Comparison of ENCODE assay signal across 8 cellular contexts in genomic region chr1:35192853-35193664, GRCh38. TPM values are rescaled to one million over a fixed set of nuclear protein-coding genes. Genes with fewer than 3 reads are reported as not detected.
DNase-seq lines count a peak whose midpoint lies in the region; ATAC-seq, FAIRE-seq and TF ChIP-seq lines count a peak whose summit lies in the region.

Gene SFPQ, minus strand, starts transcription at chr1:35193145. Its CDS starts 96 bp downstream, at chr1:35193049.

- H3K4me2 ChIP-seq in Loucy (ENCODE audit: low read depth, low read length, poor library complexity, severe bottlenecking): peak within 1 kb of the TSS; percentile 90

- peak; percentile 99 for DNase-seq in ELF-1 (ENCODE audit: low read depth, low spot score)
- peak; percentile 97 for DNase-seq in H54 (ENCODE audit: insufficient read length, low spot score)
- peak; percentile 93 for DNase-seq in activated T-helper 9 cell treated with anti-CD3 and anti-CD28 coated beads, Interleukin-2, amount 50 U/mL, for 16 hours (ENCODE audit: low read depth)
- peak; percentile 100 for DNase-seq in fibroblast of peridontal ligament (ENCODE audit: extremely low read depth)
- DNase-seq in natural killer cell: peak; percentile 99
- peak; percentile 96 for DNase-seq in stimulated activated naive CD4-positive, alpha-beta T cell treated with Interleukin-2 at 50 U/mL for 16 hours (lab: John Stamatoyannopoulos, UW)

- no peaks in the 10 kb centered on the region for H3K9me3 ChIP-seq in Loucy (ENCODE audit: insufficient read depth, low read depth, low read length)

- H3K4me3 ChIP-seq in Loucy (ENCODE audit: low read length, poor library complexity, severe bottlenecking): peak within 1 kb of the TSS; percentile 98

- H2AFZ ChIP-seq in Loucy (ENCODE audit: low read length): peak within 1 kb of the TSS; percentile 75

- peaks cover 20% of the 10 kb centered on the region for H3K27me3 ChIP-seq in Loucy (ENCODE audit: insufficient read depth, low read length, poor library complexity, severe bottlenecking)

- TF ChIP-seq CTCF in Loucy (conservative IDR thresholded peaks at IDR 0.05; ENCODE audit: low read length) (no peak), natural killer cell (IDR thresholded peaks at IDR 0.05) (no peak)

- H3F3A ChIP-seq in Loucy (ENCODE audit: low read depth): no peaks in the 10 kb centered on the region

- TF ChIP-seq POLR2A in H54 (IDR thresholded peaks at IDR 0.05; ENCODE audit: low read depth, low read length): peak; percentile 99
- TF ChIP-seq POLR2A in Raji (IDR thresholded peaks at IDR 0.05; ENCODE audit: insufficient read depth, low read depth, low read length): peak; percentile 100

- H3K9me2 ChIP-seq in Loucy (replicated peaks; ENCODE audit: low read depth, low read length): no peaks in the 10 kb centered on the region

- H3K9ac ChIP-seq in Loucy (ENCODE audit: low read depth, low read length, poor library complexity, severe bottlenecking): peak within 1 kb of the TSS; percentile 100

- H4K20me1 ChIP-seq in Loucy (ENCODE audit: insufficient read depth, low read length, poor library complexity, severe bottlenecking): peaks cover 41% of the 10 kb centered on the region

- peak; percentile 86 to 95 (median 89) for ATAC-seq in natural killer cell

- H3K27ac Mint-ChIP-seq in natural killer cell: peak within 1 kb of the TSS; percentile 95 to 97

- peaks cover 37% of the 10 kb centered on the region for H3K36me3 ChIP-seq in Loucy (ENCODE audit: insufficient read depth, low read length)

- FAIRE-seq in H54 (lab: Jason Lieb, UNC): peak; percentile 96

- peaks cover 10% of the 10 kb centered on the region for H3K4me1 ChIP-seq in Loucy (ENCODE audit: insufficient read depth, low read length, poor library complexity, severe bottlenecking)

- H3K4me1 Mint-ChIP-seq in natural killer cell: peaks cover 36 to 45% of the 10 kb centered on the region in 2 donors

- peaks cover 55% of the 10 kb centered on the region for H3K79me2 ChIP-seq in Loucy (ENCODE audit: insufficient read depth, low read length)

- intact Hi-C loops in natural killer cell (cut with micrococcal nuclease): loop anchor here (1.0 to 10.0 kb wide), 4 partner anchors 76 to 328 kb away; partner anchors contain the start of genes ZMYM1, ZMYM4 and ZMYM6

- no peaks in the 10 kb centered on the region for H3K27me3 Mint-ChIP-seq in natural killer cell (ENCODE audit: low read depth in 2 of 2)

- peaks cover 29% of the 10 kb centered on the region for H3K36me3 Mint-ChIP-seq in natural killer cell

- peak within 1 kb of the TSS; percentile 97 for H3K4me3 Mint-ChIP-seq in natural killer cell

- H3K9me3 Mint-ChIP-seq in natural killer cell: no peaks in the 10 kb centered on the region

RNA-seq across cellular contexts. Expression of gene SFPQ, which starts in this region (rescaled TPM):
- 100 to 1,000 TPM; 492 to 594 (median 558) TPM for total RNA-seq in natural killer cell

Comparison
In these comparisons a context has a peak if more than half of its experiments do, and no peak if none do; other contexts are left out.
1. Peak in every context shown above with its lines: DNase-seq, ATAC-seq and H3K4me3 ChIP-seq.